Comparison of ENCODE assay signal across 1 cellular context in the genomic region with DNA sequence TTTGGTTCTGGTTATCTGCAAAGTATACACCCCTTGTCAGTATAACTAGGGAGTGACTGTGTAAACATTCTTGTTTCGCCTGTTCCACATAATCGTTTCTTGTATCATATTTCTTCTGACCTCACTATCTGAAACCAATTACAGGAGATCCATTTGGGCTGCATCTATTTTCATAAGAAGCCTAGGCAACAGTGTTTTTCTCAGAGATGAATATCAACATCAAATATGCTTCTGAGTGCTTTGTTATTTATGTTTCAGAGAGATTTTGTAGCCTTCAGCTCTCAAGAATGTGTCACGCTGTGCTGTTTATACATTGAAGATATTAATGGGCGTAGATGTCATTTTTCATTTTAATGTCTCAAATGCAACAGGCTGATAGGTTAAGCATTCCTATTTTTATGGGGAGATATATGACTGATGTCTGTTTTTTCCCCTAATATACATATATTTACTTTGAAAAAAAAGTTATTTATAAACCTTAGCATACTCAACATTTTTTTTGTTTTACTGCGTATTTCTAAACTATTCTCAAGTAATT.
A peak's percentile ranks its signal among the peaks of the same experiment; 100 is the strongest.
TF ChIP-seq lines count a peak whose summit lies in the region.

No MANE protein-coding gene starts in this region.

TF ChIP-seq in HEK293, 187 proteins besides CTCF, POLR2A, EP300 and RAD21 (continued from another document and continues in another):
- TF ChIP-seq, protein P1, sequence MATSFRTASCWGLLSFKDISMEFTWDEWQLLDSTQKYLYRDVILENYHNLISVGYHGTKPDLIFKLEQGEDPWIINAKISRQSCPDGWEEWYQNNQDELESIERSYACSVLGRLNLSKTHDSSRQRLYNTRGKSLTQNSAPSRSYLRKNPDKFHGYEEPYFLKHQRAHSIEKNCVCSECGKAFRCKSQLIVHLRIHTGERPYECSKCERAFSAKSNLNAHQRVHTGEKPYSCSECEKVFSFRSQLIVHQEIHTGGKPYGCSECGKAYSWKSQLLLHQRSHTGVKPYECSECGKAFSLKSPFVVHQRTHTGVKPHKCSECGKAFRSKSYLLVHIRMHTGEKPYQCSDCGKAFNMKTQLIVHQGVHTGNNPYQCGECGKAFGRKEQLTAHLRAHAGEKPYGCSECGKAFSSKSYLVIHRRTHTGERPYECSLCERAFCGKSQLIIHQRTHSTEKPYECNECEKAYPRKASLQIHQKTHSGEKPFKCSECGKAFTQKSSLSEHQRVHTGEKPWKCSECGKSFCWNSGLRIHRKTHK (tag by site-specific recombination; IDR thresholded peaks at IDR 0.05): no peak
- TF ChIP-seq, protein P2, sequence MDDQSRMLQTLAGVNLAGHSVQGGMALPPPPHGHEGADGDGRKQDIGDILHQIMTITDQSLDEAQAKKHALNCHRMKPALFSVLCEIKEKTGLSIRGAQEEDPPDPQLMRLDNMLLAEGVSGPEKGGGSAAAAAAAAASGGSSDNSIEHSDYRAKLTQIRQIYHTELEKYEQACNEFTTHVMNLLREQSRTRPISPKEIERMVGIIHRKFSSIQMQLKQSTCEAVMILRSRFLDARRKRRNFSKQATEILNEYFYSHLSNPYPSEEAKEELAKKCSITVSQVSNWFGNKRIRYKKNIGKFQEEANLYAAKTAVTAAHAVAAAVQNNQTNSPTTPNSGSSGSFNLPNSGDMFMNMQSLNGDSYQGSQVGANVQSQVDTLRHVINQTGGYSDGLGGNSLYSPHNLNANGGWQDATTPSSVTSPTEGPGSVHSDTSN (CRISPR knock-in tag; IDR thresholded peaks at IDR 0.05): no peak
- no peak for TF ChIP-seq ZNF341 (tag by site-specific recombination; IDR thresholded peaks at IDR 0.05; ENCODE audit: low read depth)
- TF ChIP-seq, protein P3, sequence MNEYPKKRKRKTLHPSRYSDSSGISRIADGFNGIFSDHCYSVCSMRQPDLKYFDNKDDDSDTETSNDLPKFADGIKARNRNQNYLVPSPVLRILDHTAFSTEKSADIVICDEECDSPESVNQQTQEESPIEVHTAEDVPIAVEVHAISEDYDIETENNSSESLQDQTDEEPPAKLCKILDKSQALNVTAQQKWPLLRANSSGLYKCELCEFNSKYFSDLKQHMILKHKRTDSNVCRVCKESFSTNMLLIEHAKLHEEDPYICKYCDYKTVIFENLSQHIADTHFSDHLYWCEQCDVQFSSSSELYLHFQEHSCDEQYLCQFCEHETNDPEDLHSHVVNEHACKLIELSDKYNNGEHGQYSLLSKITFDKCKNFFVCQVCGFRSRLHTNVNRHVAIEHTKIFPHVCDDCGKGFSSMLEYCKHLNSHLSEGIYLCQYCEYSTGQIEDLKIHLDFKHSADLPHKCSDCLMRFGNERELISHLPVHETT (tag by site-specific recombination; IDR thresholded peaks at IDR 0.05): peak; percentile 69; the same call in 1 of the 2 replicates
- TF ChIP-seq SETDB1 (IDR thresholded peaks at IDR 0.05; ENCODE audit: insufficient read length, low read length): no peak
- TF ChIP-seq PRDM1 (tag by site-specific recombination; IDR thresholded peaks at IDR 0.05): no peak
- TF ChIP-seq ZEB2 (tag by site-specific recombination; IDR thresholded peaks at IDR 0.05): peak; percentile 99
- TF ChIP-seq ZNF654 (tag by site-specific recombination; IDR thresholded peaks at IDR 0.05; ENCODE audit: low read depth): no peak
- no peak for TF ChIP-seq ZNF623 (tag by site-specific recombination; IDR thresholded peaks at IDR 0.05)
- TF ChIP-seq ZNF544 (tag by site-specific recombination; IDR thresholded peaks at IDR 0.05): no peak
- TF ChIP-seq, protein P4, sequence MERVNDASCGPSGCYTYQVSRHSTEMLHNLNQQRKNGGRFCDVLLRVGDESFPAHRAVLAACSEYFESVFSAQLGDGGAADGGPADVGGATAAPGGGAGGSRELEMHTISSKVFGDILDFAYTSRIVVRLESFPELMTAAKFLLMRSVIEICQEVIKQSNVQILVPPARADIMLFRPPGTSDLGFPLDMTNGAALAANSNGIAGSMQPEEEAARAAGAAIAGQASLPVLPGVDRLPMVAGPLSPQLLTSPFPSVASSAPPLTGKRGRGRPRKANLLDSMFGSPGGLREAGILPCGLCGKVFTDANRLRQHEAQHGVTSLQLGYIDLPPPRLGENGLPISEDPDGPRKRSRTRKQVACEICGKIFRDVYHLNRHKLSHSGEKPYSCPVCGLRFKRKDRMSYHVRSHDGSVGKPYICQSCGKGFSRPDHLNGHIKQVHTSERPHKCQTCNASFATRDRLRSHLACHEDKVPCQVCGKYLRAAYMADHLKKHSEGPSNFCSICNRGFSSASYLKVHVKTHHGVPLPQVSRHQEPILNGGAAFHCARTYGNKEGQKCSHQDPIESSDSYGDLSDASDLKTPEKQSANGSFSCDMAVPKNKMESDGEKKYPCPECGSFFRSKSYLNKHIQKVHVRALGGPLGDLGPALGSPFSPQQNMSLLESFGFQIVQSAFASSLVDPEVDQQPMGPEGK (tag by site-specific recombination; IDR thresholded peaks at IDR 0.05): peak; percentile 51; the same call in 1 of the 2 replicates
- TF ChIP-seq ZNF146 (tag by site-specific recombination; IDR thresholded peaks at IDR 0.05): peak; percentile 39; the same call in 1 of the 2 replicates
- TF ChIP-seq ZNF473 (tag by site-specific recombination; IDR thresholded peaks at IDR 0.05): no peak
- TF ChIP-seq ZNF433 (tag by site-specific recombination; IDR thresholded peaks at IDR 0.05; ENCODE audit: low read depth): no peak
- TF ChIP-seq ZNF140 (tag by site-specific recombination; IDR thresholded peaks at IDR 0.05): no peak
- peak; percentile 89; the same call in 1 of the 2 replicates for TF ChIP-seq KLF7 (tag by site-specific recombination; IDR thresholded peaks at IDR 0.05; ENCODE audit: borderline replicate concordance)
- TF ChIP-seq ZNF169 (tag by site-specific recombination; IDR thresholded peaks at IDR 0.05): no peak
- TF ChIP-seq, protein P5, sequence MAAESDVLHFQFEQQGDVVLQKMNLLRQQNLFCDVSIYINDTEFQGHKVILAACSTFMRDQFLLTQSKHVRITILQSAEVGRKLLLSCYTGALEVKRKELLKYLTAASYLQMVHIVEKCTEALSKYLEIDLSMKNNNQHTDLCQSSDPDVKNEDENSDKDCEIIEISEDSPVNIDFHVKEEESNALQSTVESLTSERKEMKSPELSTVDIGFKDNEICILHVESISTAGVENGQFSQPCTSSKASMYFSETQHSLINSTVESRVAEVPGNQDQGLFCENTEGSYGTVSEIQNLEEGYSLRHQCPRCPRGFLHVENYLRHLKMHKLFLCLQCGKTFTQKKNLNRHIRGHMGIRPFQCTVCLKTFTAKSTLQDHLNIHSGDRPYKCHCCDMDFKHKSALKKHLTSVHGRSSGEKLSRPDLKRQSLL (tag by site-specific recombination; IDR thresholded peaks at IDR 0.05): no peak
- peak; percentile 66; the same call in 1 of the 2 replicates for TF ChIP-seq ZNF10 (tag by site-specific recombination; IDR thresholded peaks at IDR 0.05)
- TF ChIP-seq ZNF223 (tag by site-specific recombination; IDR thresholded peaks at IDR 0.05): no peak
- no peak for TF ChIP-seq ZNF266 (tag by site-specific recombination; IDR thresholded peaks at IDR 0.05; ENCODE audit: low read depth)
- TF ChIP-seq ZNF624 (tag by site-specific recombination; IDR thresholded peaks at IDR 0.05): no peak
- TF ChIP-seq ZNF175 (tag by site-specific recombination; IDR thresholded peaks at IDR 0.05): no peak
- TF ChIP-seq, protein P6, sequence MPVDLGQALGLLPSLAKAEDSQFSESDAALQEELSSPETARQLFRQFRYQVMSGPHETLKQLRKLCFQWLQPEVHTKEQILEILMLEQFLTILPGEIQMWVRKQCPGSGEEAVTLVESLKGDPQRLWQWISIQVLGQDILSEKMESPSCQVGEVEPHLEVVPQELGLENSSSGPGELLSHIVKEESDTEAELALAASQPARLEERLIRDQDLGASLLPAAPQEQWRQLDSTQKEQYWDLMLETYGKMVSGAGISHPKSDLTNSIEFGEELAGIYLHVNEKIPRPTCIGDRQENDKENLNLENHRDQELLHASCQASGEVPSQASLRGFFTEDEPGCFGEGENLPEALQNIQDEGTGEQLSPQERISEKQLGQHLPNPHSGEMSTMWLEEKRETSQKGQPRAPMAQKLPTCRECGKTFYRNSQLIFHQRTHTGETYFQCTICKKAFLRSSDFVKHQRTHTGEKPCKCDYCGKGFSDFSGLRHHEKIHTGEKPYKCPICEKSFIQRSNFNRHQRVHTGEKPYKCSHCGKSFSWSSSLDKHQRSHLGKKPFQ (tag by site-specific recombination; IDR thresholded peaks at IDR 0.05): peak; percentile 66
- TF ChIP-seq, protein P7, sequence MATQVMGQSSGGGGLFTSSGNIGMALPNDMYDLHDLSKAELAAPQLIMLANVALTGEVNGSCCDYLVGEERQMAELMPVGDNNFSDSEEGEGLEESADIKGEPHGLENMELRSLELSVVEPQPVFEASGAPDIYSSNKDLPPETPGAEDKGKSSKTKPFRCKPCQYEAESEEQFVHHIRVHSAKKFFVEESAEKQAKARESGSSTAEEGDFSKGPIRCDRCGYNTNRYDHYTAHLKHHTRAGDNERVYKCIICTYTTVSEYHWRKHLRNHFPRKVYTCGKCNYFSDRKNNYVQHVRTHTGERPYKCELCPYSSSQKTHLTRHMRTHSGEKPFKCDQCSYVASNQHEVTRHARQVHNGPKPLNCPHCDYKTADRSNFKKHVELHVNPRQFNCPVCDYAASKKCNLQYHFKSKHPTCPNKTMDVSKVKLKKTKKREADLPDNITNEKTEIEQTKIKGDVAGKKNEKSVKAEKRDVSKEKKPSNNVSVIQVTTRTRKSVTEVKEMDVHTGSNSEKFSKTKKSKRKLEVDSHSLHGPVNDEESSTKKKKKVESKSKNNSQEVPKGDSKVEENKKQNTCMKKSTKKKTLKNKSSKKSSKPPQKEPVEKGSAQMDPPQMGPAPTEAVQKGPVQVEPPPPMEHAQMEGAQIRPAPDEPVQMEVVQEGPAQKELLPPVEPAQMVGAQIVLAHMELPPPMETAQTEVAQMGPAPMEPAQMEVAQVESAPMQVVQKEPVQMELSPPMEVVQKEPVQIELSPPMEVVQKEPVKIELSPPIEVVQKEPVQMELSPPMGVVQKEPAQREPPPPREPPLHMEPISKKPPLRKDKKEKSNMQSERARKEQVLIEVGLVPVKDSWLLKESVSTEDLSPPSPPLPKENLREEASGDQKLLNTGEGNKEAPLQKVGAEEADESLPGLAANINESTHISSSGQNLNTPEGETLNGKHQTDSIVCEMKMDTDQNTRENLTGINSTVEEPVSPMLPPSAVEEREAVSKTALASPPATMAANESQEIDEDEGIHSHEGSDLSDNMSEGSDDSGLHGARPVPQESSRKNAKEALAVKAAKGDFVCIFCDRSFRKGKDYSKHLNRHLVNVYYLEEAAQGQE (tag by site-specific recombination; IDR thresholded peaks at IDR 0.05): no peak
- TF ChIP-seq YY2 (tag by site-specific recombination; IDR thresholded peaks at IDR 0.05): no peak
- TF ChIP-seq YY1 (tag by site-specific recombination; IDR thresholded peaks at IDR 0.05): peak; percentile 60; the same call in 1 of the 2 replicates
- TF ChIP-seq, protein P8, sequence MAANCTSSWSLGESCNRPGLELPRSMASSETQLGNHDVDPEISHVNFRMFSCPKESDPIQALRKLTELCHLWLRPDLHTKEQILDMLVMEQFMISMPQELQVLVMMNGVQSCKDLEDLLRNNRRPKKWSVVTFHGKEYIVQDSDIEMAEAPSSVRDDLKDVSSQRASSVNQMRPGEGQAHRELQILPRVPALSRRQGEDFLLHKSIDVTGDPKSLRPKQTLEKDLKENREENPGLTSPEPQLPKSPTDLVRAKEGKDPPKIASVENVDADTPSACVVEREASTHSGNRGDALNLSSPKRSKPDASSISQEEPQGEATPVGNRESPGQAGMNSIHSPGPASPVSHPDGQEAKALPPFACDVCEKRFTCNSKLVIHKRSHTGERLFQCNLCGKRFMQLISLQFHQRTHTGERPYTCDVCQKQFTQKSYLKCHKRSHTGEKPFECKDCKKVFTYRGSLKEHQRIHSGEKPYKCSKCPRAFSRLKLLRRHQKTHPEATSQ (tag by site-specific recombination; IDR thresholded peaks at IDR 0.05): no peak
- no peak for TF ChIP-seq ZNF48 (tag by site-specific recombination; IDR thresholded peaks at IDR 0.05)
- TF ChIP-seq ZNF214 (tag by site-specific recombination; IDR thresholded peaks at IDR 0.05; ENCODE audit: borderline replicate concordance): no peak
- TF ChIP-seq ZNF530 (tag by site-specific recombination; IDR thresholded peaks at IDR 0.05; ENCODE audit: low read depth): no peak
- TF ChIP-seq, protein P9, sequence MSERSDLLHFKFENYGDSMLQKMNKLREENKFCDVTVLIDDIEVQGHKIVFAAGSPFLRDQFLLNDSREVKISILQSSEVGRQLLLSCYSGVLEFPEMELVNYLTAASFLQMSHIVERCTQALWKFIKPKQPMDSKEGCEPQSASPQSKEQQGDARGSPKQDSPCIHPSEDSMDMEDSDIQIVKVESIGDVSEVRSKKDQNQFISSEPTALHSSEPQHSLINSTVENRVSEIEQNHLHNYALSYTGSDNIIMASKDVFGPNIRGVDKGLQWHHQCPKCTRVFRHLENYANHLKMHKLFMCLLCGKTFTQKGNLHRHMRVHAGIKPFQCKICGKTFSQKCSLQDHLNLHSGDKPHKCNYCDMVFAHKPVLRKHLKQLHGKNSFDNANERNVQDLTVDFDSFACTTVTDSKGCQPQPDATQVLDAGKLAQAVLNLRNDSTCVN (tag by site-specific recombination; optimal IDR thresholded peaks at IDR 0.05): no peak
- TF ChIP-seq ZNF292 (tag by site-specific recombination; IDR thresholded peaks at IDR 0.05; ENCODE audit: borderline replicate concordance, low read depth): no peak
- TF ChIP-seq ZNF629 (tag by site-specific recombination; IDR thresholded peaks at IDR 0.05): peak; percentile 88
- TF ChIP-seq ZNF221 (tag by site-specific recombination; IDR thresholded peaks at IDR 0.05; ENCODE audit: borderline replicate concordance): no peak
- TF ChIP-seq ZNF555 (tag by site-specific recombination; conservative IDR thresholded peaks at IDR 0.05): no peak
- TF ChIP-seq GFI1B (tag by site-specific recombination; IDR thresholded peaks at IDR 0.05): peak; percentile 93
- TF ChIP-seq ZNF426 (tag by site-specific recombination; IDR thresholded peaks at IDR 0.05): peak; percentile 4; the same call in 1 of the 2 replicates
- TF ChIP-seq ZNF248 (tag by site-specific recombination; IDR thresholded peaks at IDR 0.05): no peak
- peak; percentile 67 for TF ChIP-seq ZNF558 (tag by site-specific recombination; IDR thresholded peaks at IDR 0.05)
- TF ChIP-seq TCF7L2 (IDR thresholded peaks at IDR 0.05; ENCODE audit: borderline replicate concordance, low read depth, low read length): peak; percentile 97
- TF ChIP-seq ZNF311 (tag by site-specific recombination; IDR thresholded peaks at IDR 0.05; ENCODE audit: borderline replicate concordance): no peak
- no peak; the same call in 1 of the 2 replicates for TF ChIP-seq ZNF2 (tag by site-specific recombination; IDR thresholded peaks at IDR 0.05)
- no peak for TF ChIP-seq ZNF274 (IDR thresholded peaks at IDR 0.05; ENCODE audit: low read length)
- TF ChIP-seq ZNF274 (tag by site-specific recombination; IDR thresholded peaks at IDR 0.05; ENCODE audit: borderline replicate concordance): no peak
- no peak; the same call in 1 of the 2 replicates for TF ChIP-seq ZBTB48 (tag by site-specific recombination; IDR thresholded peaks at IDR 0.05)
- no peak for TF ChIP-seq ZNF571 (tag by site-specific recombination; IDR thresholded peaks at IDR 0.05)
- peak; percentile 47; the same call in 1 of the 2 replicates for TF ChIP-seq ZNF600 (tag by site-specific recombination; IDR thresholded peaks at IDR 0.05)
- TF ChIP-seq ZNF529 (tag by site-specific recombination; IDR thresholded peaks at IDR 0.05; ENCODE audit: insufficient replicate concordance): no peak
- no peak for TF ChIP-seq ZNF768 (tag by site-specific recombination; IDR thresholded peaks at IDR 0.05)
